ENCODE assay signal across 28 cellular contexts in genomic region chr9:36438536-36438935, GRCh38. TPM values are rescaled to one million over a fixed set of nuclear protein-coding genes. Genes with fewer than 3 reads are reported as not detected.
DNase-seq lines count a peak whose midpoint lies in the region; ATAC-seq and TF ChIP-seq lines count a peak whose summit lies in the region.
"Had no signal": no experiment of that assay in that cellular context is flagged by ENCODE, and none has a peak within 500 bp of the region (broad histone marks: within the 10 kb centered on the region; RNA-seq: fewer than 3 reads in every experiment).

No MANE protein-coding gene starts in this region.

- no peak overlapping the region for H3K27ac ChIP-seq in CD4-positive, CD25-positive, alpha-beta regulatory T cell (ENCODE audit: insufficient read depth, low read length, poor library complexity, severe bottlenecking)
- no peak overlapping the region for H3K27ac ChIP-seq in GM23338 (ENCODE audit: low read depth)
- H3K27ac ChIP-seq: HL-60, SJCRH30 had no signal

- peaks cover 4% of the 10 kb centered on the region for H3K36me3 Mint-ChIP-seq in CD4-positive, CD25-positive, alpha-beta regulatory T cell
- H3K36me3 Mint-ChIP-seq in GM23338 (ENCODE audit: low read depth) (no peaks in the 10 kb centered on the region), WTC11 (no peaks in the 10 kb centered on the region), neural crest cell (ENCODE audit: low read depth) (no peaks in the 10 kb centered on the region)

- peaks cover 20% of the 10 kb centered on the region for H3K4me1 ChIP-seq in CD4-positive, CD25-positive, alpha-beta regulatory T cell (ENCODE audit: control insufficient read depth, insufficient read depth, low read length, poor library complexity, severe bottlenecking)
- H3K4me1 ChIP-seq in GM23338 (ENCODE audit: insufficient read depth): peaks cover 50% of the 10 kb centered on the region
- H3K4me1 ChIP-seq: BE2C, SJCRH30 had no signal

- peak overlapping the region in 2 of 3 donors; percentile 59 to 61 for H3K27ac Mint-ChIP-seq in CD4-positive, CD25-positive, alpha-beta regulatory T cell
- peak overlapping the region; percentile 77 for H3K27ac Mint-ChIP-seq in GM23338
- peak overlapping the region; percentile 69 for H3K27ac Mint-ChIP-seq in WTC11
- peak overlapping the region; percentile 1 for H3K27ac Mint-ChIP-seq in neural crest cell (ENCODE audit: unreplicated experiment)

- CTCF ChIA-PET in WTC11 (lab: Charles Lee): interaction anchor here (0.5 to 4.2 kb wide), 3 partner anchors 22 to 471 kb away, joined by 3 to 48 read pairs (median 16); no protein-coding TSS in a partner anchor

- peaks cover 37 to 64% (median 41%) of the 10 kb centered on the region in 4 donors for H3K4me1 Mint-ChIP-seq in CD4-positive, CD25-positive, alpha-beta regulatory T cell
- H3K4me1 Mint-ChIP-seq in GM23338 (peaks cover 41% of the 10 kb centered on the region), WTC11 (peaks cover 52% of the 10 kb centered on the region), neural crest cell (peaks cover 47% of the 10 kb centered on the region)

- peak overlapping the region in 2 of 4 donors; percentile 18 to 49 for H3K4me3 Mint-ChIP-seq in CD4-positive, CD25-positive, alpha-beta regulatory T cell
- H3K4me3 Mint-ChIP-seq in GM23338 (no peak overlapping the region), WTC11 (no peak overlapping the region), neural crest cell (no peak overlapping the region)
- H3K4me3 Mint-ChIP-seq: CD14-positive monocyte had no signal

- H2AFZ ChIP-seq in GM23338: no peak overlapping the region

- DNase-seq in CD4-positive, CD25-positive, alpha-beta regulatory T cell: no peak
- DNase-seq in GM23338 (ENCODE audit: low spot score) (peak; percentile 65), WTC11 (ENCODE audit: low spot score) (no peak), neural crest cell (ENCODE audit: low read depth, low spot score) (no peak), H4 (ENCODE audit: low spot score) (no peak), left ventricle myocardium superior (no peak)
- no peak for DNase-seq in activated CD4-positive, CD25-positive, alpha-beta regulatory T cell (lab: John Stamatoyannopoulos, UW)
- DNase-seq: 8988T; ACHN; BE2C; COR-L47; HCEC 1CT; Karpas-422; NCI-H1092 treated with DMSO at 0.1 percent for 48 hours; NCI-H1436; NCI-H187; NCI-H2081 treated with DMSO at 0.1 percent for 48 hours; NCI-H446; NCI-H524 treated with DMSO at 0.1 percent for 48 hours; NCI-H82; NK-92 treated with Interleukin-12 subunit alpha and Interleukin-12 subunit beta, amount 100 ng/mL, for 24 hours; PC-3; SJCRH30 had no signal

- no peaks in the 10 kb centered on the region for H3K9me3 ChIP-seq in CD4-positive, CD25-positive, alpha-beta regulatory T cell (ENCODE audit: control insufficient read depth in 2 of 2, low read length in 2 of 2)
- H3K9me3 ChIP-seq: BE2C, SJCRH30 had no signal

- H3K27me3 Mint-ChIP-seq in CD4-positive, CD25-positive, alpha-beta regulatory T cell: no peaks in the 10 kb centered on the region
- H3K27me3 Mint-ChIP-seq in GM23338 (ENCODE audit: insufficient read depth, low read depth, poor library complexity): peaks cover 2% of the 10 kb centered on the region
- no peaks in the 10 kb centered on the region for H3K27me3 Mint-ChIP-seq in WTC11 (ENCODE audit: low read depth)
- no peaks in the 10 kb centered on the region for H3K27me3 Mint-ChIP-seq in neural crest cell (ENCODE audit: low read depth)

- H3F3A ChIP-seq in GM23338 (replicated peaks; ENCODE audit: low read depth): no peaks in the 10 kb centered on the region

- H3K27me3 ChIP-seq in CD4-positive, CD25-positive, alpha-beta regulatory T cell (ENCODE audit: control insufficient read depth, insufficient read depth, low read length): no peaks in the 10 kb centered on the region
- H3K27me3 ChIP-seq in GM23338 (ENCODE audit: insufficient read depth): no peaks in the 10 kb centered on the region
- H3K27me3 ChIP-seq: BE2C, SJCRH30 had no signal

- intact Hi-C loops in left ventricle myocardium superior (cut with micrococcal nuclease): no loop called here

- no peaks in the 10 kb centered on the region for H3K36me3 ChIP-seq in CD4-positive, CD25-positive, alpha-beta regulatory T cell (ENCODE audit: control insufficient read depth, insufficient read depth, low read length)
- H3K36me3 ChIP-seq in GM23338 (ENCODE audit: insufficient read depth): no peaks in the 10 kb centered on the region
- H3K36me3 ChIP-seq: BE2C, SJCRH30 had no signal

- no peak overlapping the region for H3K4me2 ChIP-seq in GM23338

- no peaks in the 10 kb centered on the region for H3K9me3 Mint-ChIP-seq in CD4-positive, CD25-positive, alpha-beta regulatory T cell
- H3K9me3 Mint-ChIP-seq in GM23338 (no peaks in the 10 kb centered on the region), WTC11 (no peaks in the 10 kb centered on the region), neural crest cell (no peaks in the 10 kb centered on the region)
- H3K9me3 Mint-ChIP-seq: CD14-positive monocyte had no signal

- H3K4me3 ChIP-seq in CD4-positive, CD25-positive, alpha-beta regulatory T cell (ENCODE audit: low read depth, low read length): no peak overlapping the region
- no peak overlapping the region for H3K4me3 ChIP-seq in GM23338
- H3K4me3 ChIP-seq: SJCRH30 had no signal

- peaks cover 84% of the 10 kb centered on the region for H3K79me2 ChIP-seq in GM23338 (replicated peaks; ENCODE audit: insufficient read depth)

- POLR2A ChIA-PET in WTC11 (lab: Charles Lee): interaction anchor here (0.7 to 1.0 kb wide), 2 partner anchors 31 to 66 kb away, joined by 3 read pairs; no protein-coding TSS in a partner anchor

- TF ChIP-seq CTCF in GM23338 (conservative IDR thresholded peaks at IDR 0.05; ENCODE audit: low read depth in 2 of 2): no peak
- no peak for TF ChIP-seq CTCF in WTC11 (IDR thresholded peaks at IDR 0.05)
- TF ChIP-seq CTCF in neural crest cell (conservative IDR thresholded peaks at IDR 0.05): no peak

- no peaks in the 10 kb centered on the region for H3K9me2 ChIP-seq in GM23338 (ENCODE audit: insufficient read depth)

- peaks cover 51% of the 10 kb centered on the region for H4K20me1 ChIP-seq in GM23338 (replicated peaks; ENCODE audit: insufficient read depth)

- ATAC-seq in CD4-positive, CD25-positive, alpha-beta regulatory T cell (ENCODE audit: low read depth in 2 of 2): no peak
- peak; percentile 73 for ATAC-seq in GM23338
- no peak for ATAC-seq in WTC11
- ATAC-seq in left ventricle myocardium superior: no peak
- ATAC-seq: HepG2, PC-3, Right ventricle myocardium inferior, SK-N-SH treated with all-trans-retinoic acid at 6 μM for 48 hours had no signal

TF ChIP-seq in GM23338, 12 proteins besides CTCF, POLR2A, EP300 and RAD21 (continues in another document):
- TF ChIP-seq EZH2 (IDR thresholded peaks at IDR 0.05; ENCODE audit: low read depth, unreplicated experiment): no peak

TF ChIP-seq in WTC11, 78 proteins besides CTCF, POLR2A, EP300 and RAD21 (continues in another document):
- no peak for TF ChIP-seq KAT7 (CRISPR knock-in tag; IDR thresholded peaks at IDR 0.05; ENCODE audit: borderline replicate concordance)
- TF ChIP-seq PRRX2 (CRISPR knock-in tag; IDR thresholded peaks at IDR 0.05): no peak
- TF ChIP-seq CREM (CRISPR knock-in tag; IDR thresholded peaks at IDR 0.05): no peak
- no peak for TF ChIP-seq ESRRA (CRISPR knock-in tag; IDR thresholded peaks at IDR 0.05; ENCODE audit: borderline replicate concordance)
- no peak for TF ChIP-seq ZNF121 (CRISPR knock-in tag; IDR thresholded peaks at IDR 0.05)
- TF ChIP-seq NFE2L1 (CRISPR knock-in tag; IDR thresholded peaks at IDR 0.05): no peak
- no peak for TF ChIP-seq NFATC4 (CRISPR knock-in tag; IDR thresholded peaks at IDR 0.05)
- TF ChIP-seq EMX1 (CRISPR knock-in tag; IDR thresholded peaks at IDR 0.05): no peak
- no peak for TF ChIP-seq CDX4 (CRISPR knock-in tag; IDR thresholded peaks at IDR 0.05; ENCODE audit: borderline replicate concordance)
- TF ChIP-seq JUN (CRISPR knock-in tag; IDR thresholded peaks at IDR 0.05): no peak
- TF ChIP-seq NR2C2 (CRISPR knock-in tag; IDR thresholded peaks at IDR 0.05): no peak
- TF ChIP-seq JAZF1 (CRISPR knock-in tag; IDR thresholded peaks at IDR 0.05): no peak
- no peak for TF ChIP-seq ZNF425 (CRISPR knock-in tag; conservative IDR thresholded peaks at IDR 0.05)
- TF ChIP-seq MXD4 (CRISPR knock-in tag; IDR thresholded peaks at IDR 0.05; ENCODE audit: borderline replicate concordance): no peak

RNA-seq across cellular contexts. Expression of gene RNF38, which starts 38.5 kb away (rescaled TPM):
- total RNA-seq in CD4-positive, CD25-positive, alpha-beta regulatory T cell: 103 TPM
- 10 to 100 TPM; 16.0 to 22.8 (median 19.2) TPM for polyA plus RNA-seq in CD4-positive, CD25-positive, alpha-beta regulatory T cell
- 60.3 and 61.9 TPM in 2 replicates for total RNA-seq in GM23338 (2014; rRNA removed; shearing (Covaris generic))
- polyA plus RNA-seq in GM23338 (2016; fragmentation: Nextera tagmentation; extraction: Ambion mirVana): 13.7 and 15.6 TPM in 2 replicates
- total RNA-seq in WTC11 (2021) (56.4 to 64.7 TPM (median 59.2 TPM) in 3 replicates), neural crest cell (55.7 and 63.8 TPM in 2 replicates), left ventricle myocardium superior (30.0 TPM)
- 13.6 and 14.5 TPM in 2 replicates for total RNA-seq in H4 (2014; rRNA removed; shearing (Covaris generic))

Comparison
In these comparisons a context has a peak if more than half of its experiments do, and no peak if none do; other contexts are left out.
1. H3K27ac Mint-ChIP-seq: peak in every context shown above with its lines; median percentile 77 in GM23338; 69 in WTC11; 60 in CD4-positive, CD25-positive, alpha-beta regulatory T cell; 1 in neural crest cell.